ENCODE assay signal across 17 cellular contexts in genomic region chr2:197142074-197142473, GRCh38.
DNase-seq lines count a peak whose midpoint lies in the region; ATAC-seq and FAIRE-seq lines count a peak whose summit lies in the region.
"Had no signal": no experiment of that assay in that cellular context is flagged by ENCODE, and none has a peak within 500 bp of the region (broad histone marks: within the 10 kb centered on the region; RNA-seq: fewer than 3 reads in every experiment).

No MANE protein-coding gene starts in this region.

- POLR2A ChIA-PET in activated CD4-positive, alpha-beta memory T cell treated with anti-CD3 and anti-CD28 coated beads, Interleukin-2, amount 10 ng/mL, durations not matched to agents 7 days and 5 days (lab: Charles Lee), result interaction anchor here (0.7 to 1.9 kb wide), 3 partner anchors 14 to 28 kb away, joined by 3 to 6 read pairs (median 5); no protein-coding TSS in a partner anchor

- H3K27me3 ChIP-seq in CD4-positive, CD25-positive, alpha-beta regulatory T cell (ENCODE audit: control insufficient read depth, insufficient read depth, low read length), result no peaks in the 10 kb centered on the region
- no peaks in the 10 kb centered on the region for H3K27me3 ChIP-seq in MG63
- H3K27me3 ChIP-seq: heart right ventricle had no signal

- H3K4me1 Mint-ChIP-seq in CD4-positive, CD25-positive, alpha-beta regulatory T cell, result peaks cover 53 to 85% (median 69%) of the 10 kb centered on the region in 4 donors
- peaks cover 74% of the 10 kb centered on the region for H3K4me1 Mint-ChIP-seq in activated CD4-positive, alpha-beta memory T cell treated with anti-CD3 and anti-CD28 coated beads, Interleukin-2, amount 10 ng/mL, durations not matched to agents 7 days and 5 days
- H3K4me1 Mint-ChIP-seq in naive B cell, result peaks cover 52 to 88% (median 63%) of the 10 kb centered on the region in 3 donors

- H3K9me3 Mint-ChIP-seq in CD4-positive, CD25-positive, alpha-beta regulatory T cell, result peaks cover 0 to 4% (median 0%) of the 10 kb centered on the region in 7 donors
- H3K9me3 Mint-ChIP-seq in activated CD4-positive, alpha-beta memory T cell treated with anti-CD3 and anti-CD28 coated beads, Interleukin-2, amount 10 ng/mL, durations not matched to agents 7 days and 5 days, result no peaks in the 10 kb centered on the region
- H3K9me3 Mint-ChIP-seq in naive B cell, result peaks cover 0 to 4% (median 0%) of the 10 kb centered on the region in 7 donors

- peak overlapping the region in 3 of 4 donors; percentile 39 to 68 (median 58) for H3K4me3 Mint-ChIP-seq in CD4-positive, CD25-positive, alpha-beta regulatory T cell
- H3K4me3 Mint-ChIP-seq in activated CD4-positive, alpha-beta memory T cell treated with anti-CD3 and anti-CD28 coated beads, Interleukin-2, amount 10 ng/mL, durations not matched to agents 7 days and 5 days, result no peak overlapping the region
- H3K4me3 Mint-ChIP-seq in naive B cell, result peak overlapping the region; percentile 70 to 83 (median 75)

- H3K27ac ChIP-seq in CD4-positive, CD25-positive, alpha-beta regulatory T cell (ENCODE audit: insufficient read depth, low read length, poor library complexity, severe bottlenecking), result peak overlapping the region; percentile 44
- H3K27ac ChIP-seq: WERI-Rb-1 had no signal

- DNase-seq in CD4-positive, CD25-positive, alpha-beta regulatory T cell, result no peak
- no peak for DNase-seq in GM18507 (ENCODE audit: extremely low spot score, insufficient read length, low read depth)
- DNase-seq in activated CD4-positive, alpha-beta memory T cell treated with anti-CD3 and anti-CD28 coated beads, Interleukin-2, amount 10 ng/mL, durations not matched to agents 7 days and 5 days, result no peak
- DNase-seq in naive B cell, result no peak
- DNase-seq in MG63, result no peak
- no peak for DNase-seq in NOMO-1 (lab: John Stamatoyannopoulos, UW; ENCODE audit: unreplicated experiment in 2 of 2)
- no peak for DNase-seq in left ventricle myocardium superior
- DNase-seq: effector memory CD4-positive, alpha-beta T cell; heart right ventricle; NCI-H187; NCI-H524 treated with DMSO at 0.1 percent for 48 hours; occipital lobe; right cardiac atrium; SK-N-SH; WERI-Rb-1 had no signal

- no peaks in the 10 kb centered on the region for H3K27me3 Mint-ChIP-seq in CD4-positive, CD25-positive, alpha-beta regulatory T cell
- no peaks in the 10 kb centered on the region for H3K27me3 Mint-ChIP-seq in activated CD4-positive, alpha-beta memory T cell treated with anti-CD3 and anti-CD28 coated beads, Interleukin-2, amount 10 ng/mL, durations not matched to agents 7 days and 5 days
- no peaks in the 10 kb centered on the region for H3K27me3 Mint-ChIP-seq in naive B cell

- peak overlapping the region; percentile 8 for H3K4me3 ChIP-seq in CD4-positive, CD25-positive, alpha-beta regulatory T cell (ENCODE audit: low read depth, low read length)
- no peak overlapping the region for H3K4me3 ChIP-seq in MG63
- H3K4me3 ChIP-seq: HAP-1, heart right ventricle had no signal

- intact Hi-C loops in left ventricle myocardium superior (cut with micrococcal nuclease), result no loop called here

- peaks cover 20% of the 10 kb centered on the region for H3K36me3 ChIP-seq in CD4-positive, CD25-positive, alpha-beta regulatory T cell (ENCODE audit: control insufficient read depth, insufficient read depth, low read length)
- H3K36me3 ChIP-seq in MG63, result no peaks in the 10 kb centered on the region
- H3K36me3 ChIP-seq: HAP-1, WERI-Rb-1 had no signal

- peaks cover 56% of the 10 kb centered on the region for H3K4me1 ChIP-seq in CD4-positive, CD25-positive, alpha-beta regulatory T cell (ENCODE audit: control insufficient read depth, insufficient read depth, low read length, poor library complexity, severe bottlenecking)
- H3K4me1 ChIP-seq: HAP-1 had no signal

- FAIRE-seq in GM18507 (lab: Jason Lieb, UNC), result peak; percentile 71
- FAIRE-seq: keratinocyte had no signal

- H3K9me3 ChIP-seq in CD4-positive, CD25-positive, alpha-beta regulatory T cell (ENCODE audit: control insufficient read depth in 2 of 2, low read length in 2 of 2), result no peaks in the 10 kb centered on the region
- H3K9me3 ChIP-seq in MG63, result no peaks in the 10 kb centered on the region
- H3K9me3 ChIP-seq: HAP-1, heart right ventricle, SK-N-SH had no signal

- CTCF ChIA-PET in activated CD4-positive, alpha-beta memory T cell treated with anti-CD3 and anti-CD28 coated beads, Interleukin-2, amount 10 ng/mL, durations not matched to agents 7 days and 5 days (lab: Charles Lee), result interaction anchor here (1.9 kb wide), 1 partner anchor 29 kb away, joined by 9 read pairs; no protein-coding TSS in a partner anchor

- ATAC-seq in CD4-positive, CD25-positive, alpha-beta regulatory T cell (ENCODE audit: low read depth in 2 of 2), result no peak
- no peak for ATAC-seq in naive B cell (ENCODE audit: low read depth in 2 of 2)
- no peak for ATAC-seq in left ventricle myocardium superior
- ATAC-seq: heart right ventricle, right cardiac atrium had no signal

- H3K36me3 Mint-ChIP-seq in CD4-positive, CD25-positive, alpha-beta regulatory T cell, result peaks cover 9% of the 10 kb centered on the region
- peaks cover 48% of the 10 kb centered on the region for H3K36me3 Mint-ChIP-seq in activated CD4-positive, alpha-beta memory T cell treated with anti-CD3 and anti-CD28 coated beads, Interleukin-2, amount 10 ng/mL, durations not matched to agents 7 days and 5 days (ENCODE audit: low read depth)
- H3K36me3 Mint-ChIP-seq in naive B cell, result no peaks in the 10 kb centered on the region

- peak overlapping the region in 2 of 3 donors; percentile 60 to 90 for H3K27ac Mint-ChIP-seq in CD4-positive, CD25-positive, alpha-beta regulatory T cell
- H3K27ac Mint-ChIP-seq in activated CD4-positive, alpha-beta memory T cell treated with anti-CD3 and anti-CD28 coated beads, Interleukin-2, amount 10 ng/mL, durations not matched to agents 7 days and 5 days, result peak overlapping the region; percentile 42
- peak overlapping the region; percentile 82 to 98 (median 96) for H3K27ac Mint-ChIP-seq in naive B cell

Comparison
In these comparisons a context has a peak if more than half of its experiments do, and no peak if none do; other contexts are left out.
1. H3K27ac Mint-ChIP-seq: peak in every context shown above with its lines; median percentile 96 in naive B cell; 75 in CD4-positive, CD25-positive, alpha-beta regulatory T cell; 42 in activated CD4-positive, alpha-beta memory T cell treated with anti-CD3 and anti-CD28 coated beads, Interleukin-2, amount 10 ng/mL, durations not matched to agents 7 days and 5 days.